ENCODE assay signal across 15 cellular contexts in genomic region chr2:7752291-7752690, GRCh38.
DNase-seq lines count a peak whose midpoint lies in the region; ATAC-seq and TF ChIP-seq lines count a peak whose summit lies in the region.
"Had no signal": no experiment of that assay in that cellular context is flagged by ENCODE, and none has a peak within 500 bp of the region (broad histone marks: within the 10 kb centered on the region; RNA-seq: fewer than 3 reads in every experiment).

No MANE protein-coding gene starts in this region.

- ATAC-seq in GM19395 (IDR thresholded peaks at IDR 0.05; ENCODE audit: unreplicated experiment), result no peak
- ATAC-seq: HCT116 had no signal

- H3K4me3 Mint-ChIP-seq in activated CD4-positive, alpha-beta T cell treated with anti-CD3 and anti-CD28 coated beads, Interleukin-2, amount 10 ng/mL, durations not matched to agents 24 days and 14 days, result no peak overlapping the region
- H3K4me3 Mint-ChIP-seq in progenitor cell of endocrine pancreas (ENCODE audit: low read depth), result no peak overlapping the region
- H3K4me3 Mint-ChIP-seq: CD8-positive, alpha-beta memory T cell had no signal

- no peaks in the 10 kb centered on the region for H3K36me3 ChIP-seq in WERI-Rb-1
- no peaks in the 10 kb centered on the region for H3K36me3 ChIP-seq in rectal smooth muscle tissue (ENCODE audit: control insufficient read depth, insufficient read depth, low read length)
- H3K36me3 ChIP-seq: BLaER1 had no signal

- no peak overlapping the region for H3K27ac Mint-ChIP-seq in activated CD4-positive, alpha-beta T cell treated with anti-CD3 and anti-CD28 coated beads, Interleukin-2, amount 10 ng/mL, durations not matched to agents 24 days and 14 days
- H3K27ac Mint-ChIP-seq in progenitor cell of endocrine pancreas, result no peak overlapping the region
- H3K27ac Mint-ChIP-seq: CD8-positive, alpha-beta memory T cell had no signal

- H3K9me3 Mint-ChIP-seq in activated CD4-positive, alpha-beta T cell treated with anti-CD3 and anti-CD28 coated beads, Interleukin-2, amount 10 ng/mL, durations not matched to agents 24 days and 14 days, result peaks cover 42% of the 10 kb centered on the region
- peaks cover 11% of the 10 kb centered on the region for H3K9me3 Mint-ChIP-seq in progenitor cell of endocrine pancreas (ENCODE audit: low read depth)

- peak; percentile 40 for DNase-seq in activated CD4-positive, alpha-beta T cell treated with anti-CD3 and anti-CD28 coated beads, Interleukin-2, amount 10 ng/mL, durations not matched to agents 24 days and 14 days
- DNase-seq in activated CD4-positive, alpha-beta T cell treated with anti-CD3 and anti-CD28 coated beads for 1 hour, result no peak
- peak; percentile 23 for DNase-seq in NCI-H2171 (lab: John Stamatoyannopoulos, UW)
- DNase-seq in WERI-Rb-1, result peak; percentile 65
- DNase-seq in progenitor cell of endocrine pancreas (ENCODE audit: low spot score, unreplicated experiment), result no peak
- DNase-seq in DMS79 (lab: John Stamatoyannopoulos, UW), result no peak
- DNase-seq: 8988T; AML-193; Caco-2; CD8-positive, alpha-beta memory T cell had no signal

- H3K4me3 ChIP-seq in WERI-Rb-1 (ENCODE audit: low read depth, low read length) (no peak overlapping the region), rectal smooth muscle tissue (ENCODE audit: low read length) (no peak overlapping the region)
- H3K4me3 ChIP-seq: BLaER1 had no signal

- H3K36me3 Mint-ChIP-seq in activated CD4-positive, alpha-beta T cell treated with anti-CD3 and anti-CD28 coated beads, Interleukin-2, amount 10 ng/mL, durations not matched to agents 24 days and 14 days (ENCODE audit: low read depth), result peaks cover 59% of the 10 kb centered on the region
- no peaks in the 10 kb centered on the region for H3K36me3 Mint-ChIP-seq in progenitor cell of endocrine pancreas (ENCODE audit: insufficient read depth)

- H3K9ac ChIP-seq in rectal smooth muscle tissue (ENCODE audit: low read length), result no peak overlapping the region
- H3K9ac ChIP-seq: BLaER1 had no signal

- peaks cover 16% of the 10 kb centered on the region for H3K9me3 ChIP-seq in WERI-Rb-1 (ENCODE audit: severe bottlenecking)
- H3K9me3 ChIP-seq: Caco-2 had no signal

- H3K27ac ChIP-seq in WERI-Rb-1 (peak overlapping the region; percentile 44), rectal smooth muscle tissue (ENCODE audit: low read depth, low read length) (peak overlapping the region; percentile 77)
- H3K27ac ChIP-seq: BLaER1, HL-60 had no signal

- TF ChIP-seq CTCF in WERI-Rb-1 (IDR thresholded peaks at IDR 0.05; ENCODE audit: low read depth, low read length) (no peak), progenitor cell of endocrine pancreas (IDR thresholded peaks at IDR 0.05; ENCODE audit: unreplicated experiment) (no peak)

- peaks cover 9% of the 10 kb centered on the region for H3K4me1 ChIP-seq in rectal smooth muscle tissue (ENCODE audit: control insufficient read depth, insufficient read depth, low read length)
- H3K4me1 ChIP-seq: BLaER1, Caco-2 had no signal

- H3K4me1 Mint-ChIP-seq in activated CD4-positive, alpha-beta T cell treated with anti-CD3 and anti-CD28 coated beads, Interleukin-2, amount 10 ng/mL, durations not matched to agents 24 days and 14 days, result peaks cover 5% of the 10 kb centered on the region
- no peaks in the 10 kb centered on the region for H3K4me1 Mint-ChIP-seq in progenitor cell of endocrine pancreas (ENCODE audit: low read depth)

- intact Hi-C loops in activated CD4-positive, alpha-beta T cell treated with anti-CD3 and anti-CD28 coated beads, Interleukin-2, amount 10 ng/mL, durations not matched to agents 24 days and 14 days (cut with micrococcal nuclease), result no loop called here

- H3K27me3 Mint-ChIP-seq in activated CD4-positive, alpha-beta T cell treated with anti-CD3 and anti-CD28 coated beads, Interleukin-2, amount 10 ng/mL, durations not matched to agents 24 days and 14 days, result no peaks in the 10 kb centered on the region
- no peaks in the 10 kb centered on the region for H3K27me3 Mint-ChIP-seq in progenitor cell of endocrine pancreas
- H3K27me3 Mint-ChIP-seq: CD8-positive, alpha-beta memory T cell had no signal

- H3K27me3 ChIP-seq in WERI-Rb-1 (ENCODE audit: insufficient read depth, low read depth, severe bottlenecking) (no peaks in the 10 kb centered on the region), rectal smooth muscle tissue (ENCODE audit: control insufficient read depth, insufficient read depth, low read length) (no peaks in the 10 kb centered on the region)
- H3K27me3 ChIP-seq: BLaER1 had no signal

Comparison
In these comparisons a context has a peak if more than half of its experiments do, and no peak if none do; other contexts are left out.
1. DNase-seq: peak in activated CD4-positive, alpha-beta T cell treated with anti-CD3 and anti-CD28 coated beads, Interleukin-2, amount 10 ng/mL, durations not matched to agents 24 days and 14 days (single experiment), NCI-H2171 (single experiment) and WERI-Rb-1 (single experiment); none in activated CD4-positive, alpha-beta T cell treated with anti-CD3 and anti-CD28 coated beads for 1 hour (single experiment), progenitor cell of endocrine pancreas (single experiment) and DMS79 (single experiment).